Comparison of ENCODE assay signal across 16 cellular contexts in the genomic region with DNA sequence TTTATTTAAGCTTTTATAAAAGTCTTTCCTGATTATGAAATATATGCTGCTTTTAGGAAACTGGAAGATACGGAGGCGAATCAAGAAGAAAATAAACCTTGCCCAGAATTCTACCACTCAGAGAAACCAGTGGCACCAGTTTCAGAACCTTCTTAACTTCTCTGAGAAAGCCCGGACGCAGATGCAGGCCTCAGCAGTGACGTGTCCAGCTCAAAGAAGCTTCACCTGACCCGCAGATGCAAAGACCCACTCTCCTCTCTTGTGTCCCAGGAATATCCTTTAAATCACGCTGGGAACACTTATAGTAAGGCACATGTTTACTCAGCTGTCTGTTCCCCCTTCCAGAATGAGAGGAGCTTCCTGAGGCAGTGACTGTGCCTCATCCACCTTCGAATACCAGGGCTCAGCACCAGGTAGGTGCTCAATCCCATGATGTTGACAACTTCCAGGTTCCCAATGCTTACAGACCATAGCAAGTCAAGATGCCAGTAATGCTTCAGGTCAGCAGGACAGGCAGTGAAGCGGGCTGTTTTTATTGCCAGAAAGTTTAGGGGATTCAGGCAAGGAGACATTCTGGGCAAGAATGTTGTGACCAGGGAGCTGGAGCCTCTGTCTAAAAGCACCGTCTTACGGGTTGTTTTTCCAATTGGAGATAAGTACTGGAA. TPM values are rescaled to one million over a fixed set of nuclear protein-coding genes. Genes with fewer than 3 reads are reported as not detected.
DNase-seq lines count a peak whose midpoint lies in the region; ATAC-seq and TF ChIP-seq lines count a peak whose summit lies in the region.
"Had no signal": no experiment of that assay in that cellular context is flagged by ENCODE, and none has a peak within 500 bp of the region (broad histone marks: within the 10 kb centered on the region; RNA-seq: fewer than 3 reads in every experiment).

No MANE protein-coding gene starts in this region.

- H3K9me3 ChIP-seq in thoracic aorta, result no peaks in the 10 kb centered on the region

- no peaks in the 10 kb centered on the region for H3K27me3 ChIP-seq in thoracic aorta (replicated peaks; ENCODE audit: insufficient read depth)

- H3K4me1 ChIP-seq in thoracic aorta (ENCODE audit: control insufficient read depth in 1 of 2, low read depth in 2 of 2), result peaks cover 45 to 59% of the 10 kb centered on the region in 2 donors

- H3K4me3 ChIP-seq in thoracic aorta, result no peak overlapping the region
- no peak overlapping the region for H3K4me3 ChIP-seq in coronary artery

- peak; percentile 17 for ATAC-seq in esophagus mucosa
- no peak for ATAC-seq in thoracic aorta (ENCODE audit: insufficient number of reproducible peaks, low FRiP score, low read depth)
- no peak for ATAC-seq in HG02759 (IDR thresholded peaks at IDR 0.05; ENCODE audit: unreplicated experiment)
- ATAC-seq in HG02642 (IDR thresholded peaks at IDR 0.05; ENCODE audit: poor library complexity, unreplicated experiment), result no peak

- TF ChIP-seq CTCF in thoracic aorta (IDR thresholded peaks at IDR 0.05) (no peak), coronary artery (IDR thresholded peaks at IDR 0.05) (no peak)

- H3K27ac ChIP-seq in thoracic aorta (peak overlapping the region; percentile 55 to 73), coronary artery (peak overlapping the region in 1 of 2 donors; percentile 2)

- peaks cover 6% of the 10 kb centered on the region for H3K36me3 ChIP-seq in thoracic aorta

- peak; percentile 13 for DNase-seq in NCI-H1105 treated with DMSO at 0.1 percent for 48 hours (lab: John Stamatoyannopoulos, UW)
- no peak for DNase-seq in NCI-H1105 (lab: John Stamatoyannopoulos, UW)
- peak; percentile 87 for DNase-seq in NCI-H510A treated with DMSO at 0.1 percent for 48 hours (lab: John Stamatoyannopoulos, UW)
- no peak for DNase-seq in thoracic aorta (ENCODE audit: low spot score)
- DNase-seq in coronary artery (ENCODE audit: low spot score), result no peak
- DNase-seq: 8988T; CD8-positive, alpha-beta memory T cell; erythroblast; mesendoderm; NCI-H774; SIG-M5; T1000 had no signal

RNA-seq across cellular contexts. Expression of gene LDHAL6B, which starts 39.9 kb away (rescaled TPM):
- not detected for total RNA-seq in esophagus mucosa
- not detected for total RNA-seq in thoracic aorta
- total RNA-seq: CD8-positive, alpha-beta memory T cell; HT1080 had no signal

Comparison
In these comparisons a context has a peak if more than half of its experiments do, and no peak if none do; other contexts are left out.
1. DNase-seq: peak in NCI-H1105 treated with DMSO at 0.1 percent for 48 hours (single experiment) and NCI-H510A treated with DMSO at 0.1 percent for 48 hours (single experiment); none in NCI-H1105 (single experiment), thoracic aorta (single experiment) and coronary artery (single experiment).